9 cellular contexts compared by ENCODE assay signal in genomic region chr13:40207110-40207478, GRCh38.
DNase-seq lines count a peak whose midpoint lies in the region; ATAC-seq and TF ChIP-seq lines count a peak whose summit lies in the region.
"Had no signal": no experiment of that assay in that cellular context is flagged by ENCODE, and none has a peak within 500 bp of the region (broad histone marks: within the 10 kb centered on the region; RNA-seq: fewer than 3 reads in every experiment).

No MANE protein-coding gene starts in this region.

- in situ Hi-C loops in gastrocnemius medialis (cut with MboI; ENCODE audit: low sequenced_read_pairs in 4 of 4), result no loop called here

- peak overlapping the region; percentile 97 for H3K27ac Mint-ChIP-seq in activated CD4-positive, alpha-beta T cell treated with anti-CD3 and anti-CD28 coated beads, Interleukin-2, amount 10 ng/mL, durations not matched to agents 24 days and 14 days
- peak overlapping the region; percentile 97 for H3K27ac Mint-ChIP-seq in stimulated activated memory B cell treated with anti-CD40 and anti-IgM and Interleukin-4, amounts not matched to agents 10 μg/mL and 1 μg/mL and 100 μg/mL, for 72 hours

- no peaks in the 10 kb centered on the region for H3K27me3 ChIP-seq in gastrocnemius medialis

- peaks cover 44% of the 10 kb centered on the region for H3K4me1 Mint-ChIP-seq in activated CD4-positive, alpha-beta T cell treated with anti-CD3 and anti-CD28 coated beads, Interleukin-2, amount 10 ng/mL, durations not matched to agents 24 days and 14 days
- H3K4me1 Mint-ChIP-seq in stimulated activated memory B cell treated with anti-CD40 and anti-IgM and Interleukin-4, amounts not matched to agents 10 μg/mL and 1 μg/mL and 100 μg/mL, for 72 hours, result peaks cover 32% of the 10 kb centered on the region

- H3K4me3 Mint-ChIP-seq in activated CD4-positive, alpha-beta T cell treated with anti-CD3 and anti-CD28 coated beads, Interleukin-2, amount 10 ng/mL, durations not matched to agents 24 days and 14 days, result peak overlapping the region; percentile 63
- H3K4me3 Mint-ChIP-seq in stimulated activated memory B cell treated with anti-CD40 and anti-IgM and Interleukin-4, amounts not matched to agents 10 μg/mL and 1 μg/mL and 100 μg/mL, for 72 hours, result peak overlapping the region; percentile 47

- no peaks in the 10 kb centered on the region for H3K36me3 ChIP-seq in gastrocnemius medialis

- no peaks in the 10 kb centered on the region for H3K9me3 ChIP-seq in gastrocnemius medialis

- CTCF ChIA-PET in RWPE1 (lab: Yijun Ruan, JAX), result interaction anchor here (1.0 to 1.2 kb wide), 2 partner anchors 33 to 82 kb away, joined by 5 to 7 read pairs; no protein-coding TSS in a partner anchor

- H3K27me3 Mint-ChIP-seq in activated CD4-positive, alpha-beta T cell treated with anti-CD3 and anti-CD28 coated beads, Interleukin-2, amount 10 ng/mL, durations not matched to agents 24 days and 14 days, result no peaks in the 10 kb centered on the region
- H3K27me3 Mint-ChIP-seq in stimulated activated memory B cell treated with anti-CD40 and anti-IgM and Interleukin-4, amounts not matched to agents 10 μg/mL and 1 μg/mL and 100 μg/mL, for 72 hours, result no peaks in the 10 kb centered on the region

- peak; percentile 71 for DNase-seq in activated CD4-positive, alpha-beta T cell treated with anti-CD3 and anti-CD28 coated beads, Interleukin-2, amount 10 ng/mL, durations not matched to agents 24 days and 14 days
- DNase-seq in activated CD4-positive, alpha-beta T cell treated with anti-CD3 and anti-CD28 coated beads for 4 hours, result no peak
- DNase-seq in RWPE1 (ENCODE audit: low spot score) (no peak), NCI-H2081 treated with DMSO at 0.1 percent for 48 hours (lab: John Stamatoyannopoulos, UW) (no peak), gastrocnemius medialis (no peak)
- DNase-seq in stimulated activated naive CD4-positive, alpha-beta T cell treated with Interleukin-2 at 50 U/mL for 16 hours (lab: John Stamatoyannopoulos, UW), result no peak

- intact Hi-C loops in activated CD4-positive, alpha-beta T cell treated with anti-CD3 and anti-CD28 coated beads, Interleukin-2, amount 10 ng/mL, durations not matched to agents 24 days and 14 days (cut with micrococcal nuclease), result loop anchor here (2.0 kb wide), 3 partner anchors 16 to 456 kb away; no protein-coding TSS in a partner anchor
- intact Hi-C loops in gastrocnemius medialis (cut with DNase I; ENCODE audit: low total_unique reads), result no loop called here

- H3K36me3 Mint-ChIP-seq in activated CD4-positive, alpha-beta T cell treated with anti-CD3 and anti-CD28 coated beads, Interleukin-2, amount 10 ng/mL, durations not matched to agents 24 days and 14 days (ENCODE audit: low read depth), result peaks cover 12% of the 10 kb centered on the region
- H3K36me3 Mint-ChIP-seq in stimulated activated memory B cell treated with anti-CD40 and anti-IgM and Interleukin-4, amounts not matched to agents 10 μg/mL and 1 μg/mL and 100 μg/mL, for 72 hours, result no peaks in the 10 kb centered on the region

- ATAC-seq in HG02759 (IDR thresholded peaks at IDR 0.05; ENCODE audit: unreplicated experiment) (peak; percentile 76), gastrocnemius medialis (no peak)
- ATAC-seq in stimulated activated memory B cell treated with anti-CD40 and anti-IgM and Interleukin-4, amounts not matched to agents 10 μg/mL and 1 μg/mL and 100 μg/mL, for 72 hours, result peak; percentile 92
- ATAC-seq: left lobe of liver had no signal

- peak overlapping the region; percentile 89; the same call in 1 of the 2 replicates for H3K27ac ChIP-seq in RWPE1
- H3K27ac ChIP-seq in gastrocnemius medialis, result peak overlapping the region in 1 of 4 donors; percentile 22

- H3K4me3 ChIP-seq in gastrocnemius medialis, result no peak overlapping the region

- no peak for TF ChIP-seq CTCF in RWPE1 (conservative IDR thresholded peaks at IDR 0.05; ENCODE audit: low read depth)
- no peak for TF ChIP-seq CTCF in gastrocnemius medialis (IDR thresholded peaks at IDR 0.05 in 4 of 5, conservative IDR thresholded peaks at IDR 0.05 in 1 of 5)

- H3K4me1 ChIP-seq in gastrocnemius medialis, result peaks cover 5 to 10% of the 10 kb centered on the region in 2 donors

- peaks cover 8% of the 10 kb centered on the region for H3K9me3 Mint-ChIP-seq in activated CD4-positive, alpha-beta T cell treated with anti-CD3 and anti-CD28 coated beads, Interleukin-2, amount 10 ng/mL, durations not matched to agents 24 days and 14 days
- peaks cover 9% of the 10 kb centered on the region for H3K9me3 Mint-ChIP-seq in stimulated activated memory B cell treated with anti-CD40 and anti-IgM and Interleukin-4, amounts not matched to agents 10 μg/mL and 1 μg/mL and 100 μg/mL, for 72 hours

- TF ChIP-seq POLR2A in gastrocnemius medialis (IDR thresholded peaks at IDR 0.05), result no peak

- POLR2A ChIA-PET in RWPE1 (lab: Yijun Ruan, JAX; ENCODE audit: low non-redundant PET), result no interaction called here

Comparison
In these comparisons a context has a peak if more than half of its experiments do, and no peak if none do; other contexts are left out.
1. ATAC-seq: peak in HG02759 (single experiment) and stimulated activated memory B cell treated with anti-CD40 and anti-IgM and Interleukin-4, amounts not matched to agents 10 μg/mL and 1 μg/mL and 100 μg/mL, for 72 hours (single experiment); none in gastrocnemius medialis (0 of 2).